ENCODE assay signal across 14 cellular contexts in genomic region chr4:106208481-106209460, GRCh38.
"Had no signal": no experiment of that assay in that cellular context is flagged by ENCODE, and none has a peak within 500 bp of the region (broad histone marks: within the 10 kb centered on the region; RNA-seq: fewer than 3 reads in every experiment).

No MANE protein-coding gene starts in this region.

- H3K4me3 ChIP-seq: ascending aorta, ovary had no signal

- H3K27ac ChIP-seq: epithelial cell of prostate, ovary had no signal

- H3K9me3 ChIP-seq: ascending aorta, ovary had no signal

- H3K9me3 Mint-ChIP-seq: activated naive CD8-positive, alpha-beta T cell treated with anti-CD3 and anti-CD28 coated beads, Interleukin-2, amount 10 ng/mL, durations not matched to agents 7 days and 5 days; activated T-cell treated with anti-CD3 and anti-CD28 coated beads, Interleukin-2, amount 50 U/mL, for 24 hours had no signal

- ATAC-seq: left colon, SK-N-SH treated with all-trans-retinoic acid at 6 μM for 48 hours had no signal

- H3K4me3 Mint-ChIP-seq: activated naive CD8-positive, alpha-beta T cell treated with anti-CD3 and anti-CD28 coated beads, Interleukin-2, amount 10 ng/mL, durations not matched to agents 7 days and 5 days; activated T-cell treated with anti-CD3 and anti-CD28 coated beads, Interleukin-2, amount 50 U/mL, for 24 hours had no signal

- H3K4me1 ChIP-seq: ascending aorta had no signal

- H3K27me3 ChIP-seq: ascending aorta, ovary had no signal

- H3K4me1 Mint-ChIP-seq: activated naive CD8-positive, alpha-beta T cell treated with anti-CD3 and anti-CD28 coated beads, Interleukin-2, amount 10 ng/mL, durations not matched to agents 7 days and 5 days had no signal

- DNase-seq: activated CD4-positive, alpha-beta T cell treated with anti-CD3 and anti-CD28 coated beads, Interleukin-2, amount 50 U/mL, for 4 hours; activated CD4-positive, CD25-positive, alpha-beta regulatory T cell treated with anti-CD3 and anti-CD28 coated beads, Interleukin-2, amount 50 U/mL, for 72 hours; activated gamma-delta T cell; activated naive CD8-positive, alpha-beta T cell treated with anti-CD3 and anti-CD28 coated beads, Interleukin-2, amount 10 ng/mL, durations not matched to agents 7 days and 5 days; activated T-cell treated with anti-CD3 and anti-CD28 coated beads, Interleukin-2, amount 50 U/mL, for 24 hours; cortex of kidney; effector memory CD4-positive, alpha-beta T cell; left colon; ovary; stimulated activated CD4-positive, alpha-beta T cell treated with anti-CD3 and anti-CD28 coated beads, Interleukin-4, amount 100 ng/mL, for 4 hours; T-helper 2 cell had no signal

- H3K27me3 Mint-ChIP-seq: activated naive CD8-positive, alpha-beta T cell treated with anti-CD3 and anti-CD28 coated beads, Interleukin-2, amount 10 ng/mL, durations not matched to agents 7 days and 5 days; activated T-cell treated with anti-CD3 and anti-CD28 coated beads, Interleukin-2, amount 50 U/mL, for 24 hours had no signal

- H3K27ac Mint-ChIP-seq: activated naive CD8-positive, alpha-beta T cell treated with anti-CD3 and anti-CD28 coated beads, Interleukin-2, amount 10 ng/mL, durations not matched to agents 7 days and 5 days; activated T-cell treated with anti-CD3 and anti-CD28 coated beads, Interleukin-2, amount 50 U/mL, for 24 hours had no signal

- H3K36me3 ChIP-seq: ovary had no signal
